Comparison of ENCODE assay signal across 22 cellular contexts in genomic region chr12:95051241-95051640, GRCh38. TPM values are rescaled to one million over a fixed set of nuclear protein-coding genes. Genes with fewer than 3 reads are reported as not detected.
DNase-seq lines count a peak whose midpoint lies in the region; ATAC-seq, FAIRE-seq and TF ChIP-seq lines count a peak whose summit lies in the region.
"Had no signal": no experiment of that assay in that cellular context is flagged by ENCODE, and none has a peak within 500 bp of the region (broad histone marks: within the 10 kb centered on the region; RNA-seq: fewer than 3 reads in every experiment).

No MANE protein-coding gene starts in this region.

- H3K9me3 Mint-ChIP-seq in astrocyte (ENCODE audit: unreplicated experiment), result no peaks in the 10 kb centered on the region
- H3K9me3 Mint-ChIP-seq: CD4-positive, CD25-positive, alpha-beta regulatory T cell; CD8-positive, alpha-beta memory T cell; GM23338 had no signal

- H3K9me2 ChIP-seq in GM23248 (ENCODE audit: insufficient read depth), result no peaks in the 10 kb centered on the region

- H3K4me2 ChIP-seq in GM23248 (ENCODE audit: unreplicated experiment) (no peak overlapping the region), astrocyte (ENCODE audit: low read length) (no peak overlapping the region)
- H3K4me2 ChIP-seq: GM23338 had no signal

- in situ Hi-C loops in GM23248 (cut with MboI), result no loop called here

- H3K4me3 Mint-ChIP-seq in astrocyte (ENCODE audit: unreplicated experiment), result no peak overlapping the region
- H3K4me3 Mint-ChIP-seq: CD4-positive, CD25-positive, alpha-beta regulatory T cell; CD8-positive, alpha-beta memory T cell; GM23338 had no signal

- H3K9ac ChIP-seq in GM23248 (no peak overlapping the region), astrocyte (ENCODE audit: low read length) (no peak overlapping the region)

- FAIRE-seq in astrocyte (lab: Jason Lieb, UNC), result no peak
- FAIRE-seq: A204.1, G401.6, GM12891, H54 had no signal

- no peak overlapping the region for H3K27ac ChIP-seq in GM23248
- H3K27ac ChIP-seq in astrocyte (ENCODE audit: low read depth, low read length), result no peak overlapping the region
- H3K27ac ChIP-seq: HL-60 had no signal

- no peaks in the 10 kb centered on the region for H3F3A ChIP-seq in GM23248 (ENCODE audit: insufficient read depth)

- DNase-seq in GM23248 (peak; percentile 2), astrocyte (ENCODE audit: low read depth) (peak; percentile 41), erythroblast (lab: John Stamatoyannopoulos, UW) (peak; percentile 3 to 42), NCI-H2029 treated with DMSO at 0.1 percent for 48 hours (lab: John Stamatoyannopoulos, UW) (no peak), left lobe of liver (ENCODE audit: low spot score) (no peak), cardiac septum (ENCODE audit: low spot score) (no peak)
- DNase-seq: ACHN; BE2C; C1 segment of cervical spinal cord; CD4-positive, CD25-positive, alpha-beta regulatory T cell; CD8-positive, alpha-beta memory T cell; COR-L47; DMS 273 treated with DMSO at 0.1 percent for 48 hours; DMS53; DND-41; HCEC 1CT had no signal

- no peak overlapping the region for H3K4me3 ChIP-seq in GM23248
- H3K4me3 ChIP-seq in astrocyte (ENCODE audit: insufficient read depth, low read depth, low read length), result no peak overlapping the region
- H3K4me3 ChIP-seq: GM23338 had no signal

- H4K20me1 ChIP-seq in GM23248 (ENCODE audit: insufficient read depth), result no peaks in the 10 kb centered on the region
- H4K20me1 ChIP-seq in astrocyte (ENCODE audit: insufficient read depth, low read length), result no peaks in the 10 kb centered on the region

- H3K27ac Mint-ChIP-seq in astrocyte (ENCODE audit: unreplicated experiment), result no peak overlapping the region
- H3K27ac Mint-ChIP-seq: CD4-positive, CD25-positive, alpha-beta regulatory T cell; GM23338 had no signal

- H2AFZ ChIP-seq in GM23248 (no peak overlapping the region), astrocyte (ENCODE audit: low read depth, low read length) (no peak overlapping the region)
- H2AFZ ChIP-seq: GM23338 had no signal

- H3K4me1 Mint-ChIP-seq in astrocyte (ENCODE audit: low read depth, unreplicated experiment), result peaks cover 2% of the 10 kb centered on the region
- H3K4me1 Mint-ChIP-seq: CD4-positive, CD25-positive, alpha-beta regulatory T cell; CD8-positive, alpha-beta memory T cell; GM23338 had no signal

- H3K36me3 Mint-ChIP-seq in astrocyte (ENCODE audit: low read depth, unreplicated experiment), result peaks cover 6% of the 10 kb centered on the region

- H3K27me3 ChIP-seq in GM23248 (replicated peaks; ENCODE audit: insufficient read depth) (no peaks in the 10 kb centered on the region), astrocyte (ENCODE audit: insufficient read depth, low read length) (no peaks in the 10 kb centered on the region)
- H3K27me3 ChIP-seq: BE2C had no signal

- no peaks in the 10 kb centered on the region for H3K9me3 ChIP-seq in GM23248 (ENCODE audit: low read depth)
- no peaks in the 10 kb centered on the region for H3K9me3 ChIP-seq in astrocyte (ENCODE audit: insufficient read depth, low read depth, low read length)
- H3K9me3 ChIP-seq: BE2C had no signal

- 77 to 88% methylated on average over 4 of the region's 4 CpGs for WGBS in GM23248 (ENCODE audit: low coverage in 1 of 2, low lambda C conversion rate in 2 of 2, missing lambda C conversion rate in 2 of 2), 2 experiments

- TF ChIP-seq CTCF in astrocyte (IDR thresholded peaks at IDR 0.05; ENCODE audit: insufficient read depth, low read depth, low read length), result no peak

- no peak for ATAC-seq in left lobe of liver
- ATAC-seq: GM23338 had no signal

- H3K36me3 ChIP-seq in GM23248 (ENCODE audit: low read depth) (peaks cover 5% of the 10 kb centered on the region), astrocyte (ENCODE audit: insufficient read depth, low read length) (peaks cover 20% of the 10 kb centered on the region)

- intact Hi-C loops in cardiac septum (cut with DNase I), result no loop called here

- H3K27me3 Mint-ChIP-seq in astrocyte (ENCODE audit: low read depth, unreplicated experiment), result no peaks in the 10 kb centered on the region
- H3K27me3 Mint-ChIP-seq: CD4-positive, CD25-positive, alpha-beta regulatory T cell; CD8-positive, alpha-beta memory T cell had no signal

- H3K4me1 ChIP-seq in GM23248 (ENCODE audit: insufficient read depth) (no peaks in the 10 kb centered on the region), astrocyte (ENCODE audit: insufficient read depth, low read length) (no peaks in the 10 kb centered on the region)
- H3K4me1 ChIP-seq: BE2C had no signal

- H3K79me2 ChIP-seq in GM23248 (ENCODE audit: insufficient read depth) (no peaks in the 10 kb centered on the region), astrocyte (ENCODE audit: insufficient read depth, low read length) (no peaks in the 10 kb centered on the region)

- no peak for TF ChIP-seq POLR2A in erythroblast (IDR thresholded peaks at IDR 0.05; ENCODE audit: low read length)

RNA-seq across cellular contexts. Expression of gene NR2C1, which starts 22.2 kb away (rescaled TPM):
- 19.5 and 28.0 TPM in 2 replicates for total RNA-seq in GM23248 (2014; rRNA removed; shearing (Covaris generic))
- 31.0 and 32.9 TPM in 2 replicates for polyA plus RNA-seq in GM23248 (2016; fragmentation: Nextera tagmentation; extraction: Ambion mirVana)
- 44.3 and 46.3 TPM in 2 replicates for total RNA-seq in astrocyte
- total RNA-seq in left lobe of liver, result 21.5 TPM
- 34.6 TPM for total RNA-seq in cardiac septum

RNA-seq across cellular contexts. Expression of gene NDUFA12, which starts 47.7 kb away (rescaled TPM):
- total RNA-seq in GM23248 (2014; rRNA removed; shearing (Covaris generic)), result 104 and 122 TPM in 2 replicates
- 166 and 169 TPM in 2 replicates for polyA plus RNA-seq in GM23248 (2016; fragmentation: Nextera tagmentation; extraction: Ambion mirVana)
- total RNA-seq in astrocyte (107 and 112 TPM in 2 replicates), left lobe of liver (41.7 TPM), cardiac septum (228 TPM)

Comparison
In these comparisons a context has a peak if more than half of its experiments do, and no peak if none do; other contexts are left out.
1. DNase-seq: peak in GM23248 (single experiment), astrocyte (single experiment) and erythroblast (2 of 2); none in NCI-H2029 treated with DMSO at 0.1 percent for 48 hours (single experiment), left lobe of liver (single experiment) and cardiac septum (single experiment).